ENCODE assay signal across 19 cellular contexts in the genomic region with DNA sequence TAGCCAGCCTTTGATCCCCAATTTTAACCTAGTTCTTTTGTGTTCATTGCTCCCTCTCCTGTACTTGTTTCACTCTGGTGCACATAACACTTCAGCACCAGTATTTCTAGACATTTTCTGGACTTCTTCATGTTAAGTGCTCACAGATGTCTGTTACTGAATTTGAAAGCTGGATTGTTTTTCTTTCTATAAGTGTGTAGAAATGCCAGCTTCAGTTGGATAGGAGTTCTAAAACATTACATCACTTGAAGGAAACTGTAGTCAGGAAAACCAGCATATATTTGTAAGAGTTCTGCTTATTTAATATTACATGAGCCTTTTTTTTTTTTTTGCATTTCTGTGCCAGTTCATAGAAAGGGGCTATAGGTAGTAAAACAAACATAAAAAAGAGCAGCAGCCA.
"Had no signal": no experiment of that assay in that cellular context is flagged by ENCODE, and none has a peak within 500 bp of the region (broad histone marks: within the 10 kb centered on the region; RNA-seq: fewer than 3 reads in every experiment).

No MANE protein-coding gene starts in this region.

- H3K27ac ChIP-seq: gastroesophageal sphincter, pancreas, psoas muscle, right atrium auricular region, thyroid gland, upper lobe of right lung had no signal

- H3K9me3 ChIP-seq: gastroesophageal sphincter, pancreas, psoas muscle, right atrium auricular region, thyroid gland, upper lobe of right lung had no signal

- H3K27me3 ChIP-seq: gastroesophageal sphincter, pancreas, right atrium auricular region, thyroid gland, upper lobe of right lung had no signal

- H3K4me1 ChIP-seq: pancreas, psoas muscle, right atrium auricular region had no signal

- DNase-seq: activated CD8-positive, alpha-beta memory T cell treated with anti-CD3 and anti-CD28 coated beads, Interleukin-2, amount 50 U/mL, for 4 hours; activated naive CD4-positive, alpha-beta T cell; activated naive CD8-positive, alpha-beta T cell treated with anti-CD3 and anti-CD28 coated beads for 36 hours; activated T-cell treated with anti-CD3 and anti-CD28 coated beads, Interleukin-2, amount 50 U/mL, for 4 hours; amniotic stem cell; cortex of kidney; head of caudate nucleus; left ventricle myocardium superior; mammary epithelial cell; pancreas; psoas muscle; stimulated activated CD4-positive, alpha-beta T cell treated with anti-CD3 and anti-CD28 coated beads, Interleukin-1b, Interleukin-23, amount 100 ng/mL, for 48 hours; substantia nigra; T-helper 1 cell; upper lobe of right lung had no signal

- H3K4me3 ChIP-seq: gastroesophageal sphincter, pancreas, psoas muscle, right atrium auricular region, thyroid gland, upper lobe of right lung had no signal

- ATAC-seq: activated T-cell treated with anti-CD3 and anti-CD28 coated beads, Interleukin-2, amount 50 U/mL, for 4 hours; gastroesophageal sphincter; left ventricle myocardium superior; natural killer cell treated with Interleukin-12 subunit alpha and Interleukin-12 subunit beta and Interleukin-15 and Interleukin-18, amount 100 ng/mL, for 72 hours; pancreas; psoas muscle; upper lobe of right lung had no signal
